16 cellular contexts compared by ENCODE assay signal in the genomic region with DNA sequence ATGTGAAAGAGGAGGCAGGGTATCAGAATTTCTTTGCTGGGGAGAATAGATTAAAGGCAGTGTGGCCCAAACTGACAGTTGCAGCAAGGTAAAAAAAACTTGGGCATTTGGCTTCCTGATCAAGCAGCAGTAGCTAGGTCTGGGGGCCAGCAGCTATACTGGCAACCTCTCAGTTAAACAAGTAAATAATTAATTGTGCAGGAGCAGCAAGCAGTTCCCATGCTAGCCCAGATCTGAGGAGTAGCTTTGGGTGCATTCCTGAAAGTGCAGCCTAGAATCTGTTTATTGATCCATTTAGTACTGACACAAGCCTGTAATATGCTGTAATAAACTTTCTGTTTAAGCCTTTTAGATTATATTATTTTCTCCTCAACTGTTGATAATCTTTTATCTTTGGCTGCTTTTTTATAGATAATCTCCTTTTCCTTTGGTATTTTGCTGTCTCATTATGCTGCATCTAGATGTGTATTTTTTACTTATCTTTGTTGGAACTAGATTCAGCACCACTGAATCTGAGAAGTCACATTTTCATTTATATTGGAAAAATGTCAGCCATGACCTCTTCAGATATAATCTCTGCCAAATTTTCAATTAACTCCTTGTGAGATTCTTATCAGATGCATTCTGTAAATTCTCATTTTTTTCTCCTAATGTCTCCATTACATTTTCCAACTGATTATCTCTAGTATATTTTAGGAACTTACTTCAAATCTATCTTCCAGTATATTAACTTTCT.
DNase-seq lines count a peak whose midpoint lies in the region; ATAC-seq and TF ChIP-seq lines count a peak whose summit lies in the region.
"Had no signal": no experiment of that assay in that cellular context is flagged by ENCODE, and none has a peak within 500 bp of the region (broad histone marks: within the 10 kb centered on the region; RNA-seq: fewer than 3 reads in every experiment).

No MANE protein-coding gene starts in this region.

- TF ChIP-seq CTCF in 22Rv1 (IDR thresholded peaks at IDR 0.05) (no peak), Calu3 (IDR thresholded peaks at IDR 0.05; ENCODE audit: unreplicated experiment) (no peak), epithelial cell of proximal tubule (conservative IDR thresholded peaks at IDR 0.05; ENCODE audit: low read depth, low read length) (no peak)

- DNase-seq in Calu3 (peak; percentile 16), epithelial cell of proximal tubule (ENCODE audit: low read depth) (peak; percentile 35), mucosa of gallbladder (ENCODE audit: low spot score) (peak; percentile 42), cerebellar cortex (ENCODE audit: low spot score) (no peak)
- DNase-seq: AML-193, DMS79 treated with DMSO at 0.1 percent for 48 hours, KG1, NCI-H1048, NCI-H1436 treated with DMSO at 0.1 percent for 48 hours, NCI-H2029 treated with DMSO at 0.1 percent for 48 hours, NCI-H524 had no signal

- peak overlapping the region; percentile 24 for H3K4me3 Mint-ChIP-seq in Calu3 (ENCODE audit: low read depth, unreplicated experiment)

- ATAC-seq in GM18505 (IDR thresholded peaks at IDR 0.05; ENCODE audit: unreplicated experiment) (no peak), HG03469 (IDR thresholded peaks at IDR 0.05; ENCODE audit: unreplicated experiment) (no peak)

- peak overlapping the region; percentile 90 for H3K27ac ChIP-seq in 22Rv1
- H3K27ac ChIP-seq: GM23248, SJSA1 had no signal

- BruUV-seq in Calu3 (replicated peaks; lab: Mats Ljungman, UMichigan) = no TSS peak

- H3K9me3 Mint-ChIP-seq in Calu3 (ENCODE audit: low read depth, unreplicated experiment) = peaks cover 3% of the 10 kb centered on the region

- H3K4me3 ChIP-seq in epithelial cell of proximal tubule (ENCODE audit: low read depth, low read length) = no peak overlapping the region
- H3K4me3 ChIP-seq: GM23248, SJSA1 had no signal

- no peaks in the 10 kb centered on the region for H3K36me3 Mint-ChIP-seq in Calu3 (ENCODE audit: insufficient read depth, unreplicated experiment)

- peak overlapping the region; percentile 44 for H3K27ac Mint-ChIP-seq in Calu3 (ENCODE audit: unreplicated experiment)

- intact Hi-C loops in Calu3 (cut with micrococcal nuclease; ENCODE audit: unreplicated experiment) = no loop called here

- H3K27me3 Mint-ChIP-seq in Calu3 (ENCODE audit: unreplicated experiment) = no peaks in the 10 kb centered on the region

- CTCF ChIA-PET in Calu3 (lab: Charles Lee) = interaction anchor here (0.5 to 1.5 kb wide), 2 partner anchors 19 to 715 kb away, joined by 3 read pairs; no protein-coding TSS in a partner anchor

- peaks cover 23% of the 10 kb centered on the region for H3K4me1 Mint-ChIP-seq in Calu3 (ENCODE audit: low read depth, unreplicated experiment)

- TF ChIP-seq POLR2A in GM18505 (IDR thresholded peaks at IDR 0.05; ENCODE audit: borderline replicate concordance, extremely low read depth, insufficient read depth, insufficient read length) = no peak
